24 cellular contexts compared by ENCODE assay signal in genomic region chr9:93555370-93555769, GRCh38.
"Had no signal": no experiment of that assay in that cellular context is flagged by ENCODE, and none has a peak within 500 bp of the region (broad histone marks: within the 10 kb centered on the region; RNA-seq: fewer than 3 reads in every experiment).

No MANE protein-coding gene starts in this region.

- H3K79me2 ChIP-seq: parathyroid adenoma had no signal

- H3K4me1 Mint-ChIP-seq: stimulated activated naive CD8-positive, alpha-beta T cell treated with anti-CD3 and anti-CD28 coated beads, Interleukin-15, amount 100 ng/mL, for 72 hours had no signal

- H3K27me3 Mint-ChIP-seq: dendritic cell treated with granulocyte-macrophage colony-stimulating factor and Interleukin-4, amounts not matched to agents 40 ng/mL and 50 ng/mL, for 4 days; progenitor cell of endocrine pancreas; stimulated activated naive CD8-positive, alpha-beta T cell treated with anti-CD3 and anti-CD28 coated beads, Interleukin-15, amount 100 ng/mL, for 72 hours had no signal

- H3K27ac Mint-ChIP-seq: dendritic cell treated with granulocyte-macrophage colony-stimulating factor and Interleukin-4, amounts not matched to agents 40 ng/mL and 50 ng/mL, for 4 days; nephron; neural progenitor cell; stimulated activated naive CD8-positive, alpha-beta T cell treated with anti-CD3 and anti-CD28 coated beads, Interleukin-15, amount 100 ng/mL, for 72 hours had no signal

- DNase-seq: colonic mucosa; effector memory CD4-positive, alpha-beta T cell; erythroblast; gastrocnemius medialis; head of caudate nucleus; left cardiac atrium; left lung; mesendoderm; right lobe of liver; small intestine; stimulated activated CD4-positive, alpha-beta T cell treated with anti-CD3 and anti-CD28 coated beads, Interleukin-15, amount 100 ng/mL, for 24 hours; stimulated activated CD4-positive, alpha-beta T cell treated with anti-CD3 and anti-CD28 coated beads, Interleukin-2, amount 100 ng/mL, for 48 hours; stimulated activated naive CD4-positive, alpha-beta T cell; stimulated activated naive CD8-positive, alpha-beta T cell treated with anti-CD3 and anti-CD28 coated beads, Interleukin-15, amount 100 ng/mL, for 72 hours; transverse colon had no signal

- H3K27me3 ChIP-seq: colonic mucosa, gastrocnemius medialis, hepatocyte, left lung, neural progenitor cell, right lobe of liver, suprapubic skin, transverse colon, vagina had no signal

- H3K27ac ChIP-seq: colonic mucosa, gastrocnemius medialis, hepatocyte, left lung, neural progenitor cell, parathyroid adenoma, right lobe of liver, suprapubic skin, transverse colon, vagina had no signal

- H3K4me3 Mint-ChIP-seq: dendritic cell treated with granulocyte-macrophage colony-stimulating factor and Interleukin-4, amounts not matched to agents 40 ng/mL and 50 ng/mL, for 4 days; nephron; neural progenitor cell; stimulated activated naive CD8-positive, alpha-beta T cell treated with anti-CD3 and anti-CD28 coated beads, Interleukin-15, amount 100 ng/mL, for 72 hours had no signal

- H3K9ac ChIP-seq: neural progenitor cell, parathyroid adenoma had no signal

- H2AFZ ChIP-seq: hepatocyte, neural progenitor cell, parathyroid adenoma had no signal

- H3K4me1 ChIP-seq: colonic mucosa, gastrocnemius medialis, left lung, right lobe of liver, suprapubic skin, vagina had no signal

- H3K4me2 ChIP-seq: hepatocyte, neural progenitor cell had no signal

- FAIRE-seq: islet of Langerhans, small intestine had no signal

- H3K9me3 ChIP-seq: colonic mucosa, gastrocnemius medialis, left lung, right lobe of liver, suprapubic skin, transverse colon, vagina had no signal

- H3K9me3 Mint-ChIP-seq: dendritic cell treated with granulocyte-macrophage colony-stimulating factor and Interleukin-4, amounts not matched to agents 40 ng/mL and 50 ng/mL, for 4 days; nephron; neural progenitor cell; stimulated activated naive CD8-positive, alpha-beta T cell treated with anti-CD3 and anti-CD28 coated beads, Interleukin-15, amount 100 ng/mL, for 72 hours had no signal

- ATAC-seq: gastrocnemius medialis; left cardiac atrium; left lung; right lobe of liver; stimulated activated naive CD8-positive, alpha-beta T cell treated with anti-CD3 and anti-CD28 coated beads, Interleukin-15, amount 100 ng/mL, for 72 hours had no signal

- H3K4me3 ChIP-seq: colonic mucosa, gastrocnemius medialis, hepatocyte, left lung, neural progenitor cell, right lobe of liver, suprapubic skin, transverse colon, vagina had no signal
